In genomic region chr12:9868951-9869306, GRCh38 we compare ENCODE assay signal across 10 cellular contexts. TPM values are rescaled to one million over a fixed set of nuclear protein-coding genes. Genes with fewer than 3 reads are reported as not detected.
DNase-seq lines count a peak whose midpoint lies in the region; ATAC-seq and TF ChIP-seq lines count a peak whose summit lies in the region.
"Had no signal": no experiment of that assay in that cellular context is flagged by ENCODE, and none has a peak within 500 bp of the region (broad histone marks: within the 10 kb centered on the region; RNA-seq: fewer than 3 reads in every experiment).

No MANE protein-coding gene starts in this region.

- TF ChIP-seq CTCF in transverse colon (IDR thresholded peaks at IDR 0.05), result no peak
- TF ChIP-seq CTCF in WERI-Rb-1 (IDR thresholded peaks at IDR 0.05; ENCODE audit: low read depth, low read length), result no peak

- H3K4me3 Mint-ChIP-seq in activated naive CD4-positive, alpha-beta T cell treated with anti-CD3 and anti-CD28 coated beads, Interleukin-2, amount 10 ng/mL, durations not matched to agents 7 days and 5 days, result peak overlapping the region; percentile 73

- no peaks in the 10 kb centered on the region for H3K27me3 Mint-ChIP-seq in activated naive CD4-positive, alpha-beta T cell treated with anti-CD3 and anti-CD28 coated beads, Interleukin-2, amount 10 ng/mL, durations not matched to agents 7 days and 5 days

- DNase-seq in activated naive CD4-positive, alpha-beta T cell treated with anti-CD3 and anti-CD28 coated beads, Interleukin-2, amount 10 ng/mL, durations not matched to agents 7 days and 5 days, result no peak
- no peak for DNase-seq in activated naive CD4-positive, alpha-beta T cell (lab: John Stamatoyannopoulos, UW)
- DNase-seq in adipocyte (ENCODE audit: low read depth) (no peak), medulla oblongata (ENCODE audit: extremely low spot score) (peak; percentile 9), transverse colon (no peak), WERI-Rb-1 (no peak)
- DNase-seq: islet precursor cell had no signal

- H3K27ac ChIP-seq in transverse colon (peak overlapping the region; percentile 65 to 85 (median 82)), WERI-Rb-1 (no peak overlapping the region)
- H3K27ac ChIP-seq: BLaER1 had no signal

- H3K27me3 ChIP-seq in adipocyte (replicated peaks; ENCODE audit: control insufficient read depth, insufficient read depth, low read length) (no peaks in the 10 kb centered on the region), transverse colon (no peaks in the 10 kb centered on the region), WERI-Rb-1 (ENCODE audit: insufficient read depth, low read depth, severe bottlenecking) (no peaks in the 10 kb centered on the region)

- H3K4me1 ChIP-seq in adipocyte (ENCODE audit: control insufficient read depth, insufficient read depth, low read length), result peaks cover 39% of the 10 kb centered on the region
- peaks cover 0 to 8% (median 0%) of the 10 kb centered on the region in 4 donors for H3K4me1 ChIP-seq in transverse colon

- in situ Hi-C loops in transverse colon (cut with MboI; ENCODE audit: low pct_ligation_motif_present in 1 of 4, low pct_unique_long_range_greater_than_20kb in 1 of 4, low sequenced_read_pairs in 3 of 4), result no loop called here

- H3K27ac Mint-ChIP-seq in activated naive CD4-positive, alpha-beta T cell treated with anti-CD3 and anti-CD28 coated beads, Interleukin-2, amount 10 ng/mL, durations not matched to agents 7 days and 5 days, result peak overlapping the region; percentile 99

- WGBS in transverse colon (ENCODE audit: low coverage in 1 of 2), 2 donors, result 39 to 41% methylated on average over 4 of the region's 4 CpGs

- H3K9me3 ChIP-seq in adipocyte (ENCODE audit: control insufficient read depth, low read length) (peaks cover 5% of the 10 kb centered on the region), transverse colon (no peaks in the 10 kb centered on the region), WERI-Rb-1 (ENCODE audit: severe bottlenecking) (no peaks in the 10 kb centered on the region)

- H3K4me1 Mint-ChIP-seq in activated naive CD4-positive, alpha-beta T cell treated with anti-CD3 and anti-CD28 coated beads, Interleukin-2, amount 10 ng/mL, durations not matched to agents 7 days and 5 days, result peaks cover 28% of the 10 kb centered on the region

- H3K9ac ChIP-seq in adipocyte (ENCODE audit: low read length), result peak overlapping the region; percentile 94
- H3K9ac ChIP-seq: BLaER1 had no signal

- peaks cover 4% of the 10 kb centered on the region for H3K9me3 Mint-ChIP-seq in activated naive CD4-positive, alpha-beta T cell treated with anti-CD3 and anti-CD28 coated beads, Interleukin-2, amount 10 ng/mL, durations not matched to agents 7 days and 5 days

- no peak for TF ChIP-seq POLR2A in transverse colon (IDR thresholded peaks at IDR 0.05)

- peaks cover 26% of the 10 kb centered on the region for H3K36me3 Mint-ChIP-seq in activated naive CD4-positive, alpha-beta T cell treated with anti-CD3 and anti-CD28 coated beads, Interleukin-2, amount 10 ng/mL, durations not matched to agents 7 days and 5 days

- intact Hi-C loops in transverse colon (cut with DNase I; ENCODE audit: low total_unique reads), result no loop called here

- no peaks in the 10 kb centered on the region for H3K36me3 ChIP-seq in adipocyte (ENCODE audit: control insufficient read depth, insufficient read depth, low read length, severe bottlenecking)
- H3K36me3 ChIP-seq in transverse colon, result no peaks in the 10 kb centered on the region
- no peaks in the 10 kb centered on the region for H3K36me3 ChIP-seq in WERI-Rb-1
- H3K36me3 ChIP-seq: BLaER1 had no signal

- no peak for ATAC-seq in GM19035 (IDR thresholded peaks at IDR 0.05; ENCODE audit: unreplicated experiment)
- no peak for ATAC-seq in HG03521 (IDR thresholded peaks at IDR 0.05; ENCODE audit: unreplicated experiment)

- TF ChIP-seq EP300 in transverse colon (IDR thresholded peaks at IDR 0.05; ENCODE audit: low read depth), result no peak

- H3K4me3 ChIP-seq in adipocyte (ENCODE audit: low read length) (peak overlapping the region; percentile 79), transverse colon (peak overlapping the region in 3 of 4 donors; percentile 31 to 50 (median 44)), WERI-Rb-1 (ENCODE audit: low read depth, low read length) (no peak overlapping the region)

- CTCF ChIA-PET in activated naive CD4-positive, alpha-beta T cell treated with anti-CD3 and anti-CD28 coated beads, Interleukin-2, amount 10 ng/mL, durations not matched to agents 7 days and 5 days (lab: Charles Lee), result interaction anchor here (0.6 to 4.3 kb wide), 7 partner anchors 53 to 125 kb away, joined by 3 to 15 read pairs (median 4); no protein-coding TSS in a partner anchor

RNA-seq across cellular contexts. Expression of gene CLEC2B, which starts 0.2 kb away (rescaled TPM):
- total RNA-seq in transverse colon, result 10 to 100 TPM in 1 of 4 donors, 1 to 10 TPM in 1, not detected in 2; 4.8 to 11.7 TPM

RNA-seq across cellular contexts. Expression of gene KLRF2, which starts 12.4 kb away (rescaled TPM):
- not detected for total RNA-seq in transverse colon

RNA-seq across cellular contexts. Expression of gene KLRF1, which starts 41.6 kb away (rescaled TPM):
- not detected for total RNA-seq in transverse colon
